In the genomic region with DNA sequence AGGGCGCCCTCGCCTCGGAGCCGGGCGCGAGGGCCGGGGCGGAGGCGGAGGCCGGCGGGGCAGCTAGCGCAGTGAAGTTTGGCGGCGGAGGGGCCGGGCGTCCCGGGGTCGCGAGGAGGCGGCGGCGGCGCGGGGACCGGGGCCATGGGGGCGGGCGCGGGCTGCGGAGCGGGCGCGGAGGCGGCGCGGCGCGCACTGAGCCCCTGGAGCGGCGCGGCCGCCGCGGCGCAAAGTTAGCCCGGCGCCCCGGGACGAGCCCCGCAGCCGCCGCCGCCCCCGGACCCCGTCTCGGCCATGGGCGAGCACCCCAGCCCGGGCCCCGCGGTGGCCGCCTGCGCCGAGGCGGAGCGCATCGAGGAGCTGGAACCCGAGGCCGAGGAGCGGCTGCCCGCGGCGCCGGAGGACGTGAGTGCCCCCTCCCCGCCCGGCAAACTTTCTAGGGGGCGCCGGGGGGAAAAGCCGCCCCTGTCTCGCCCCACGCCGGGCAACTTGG, we compare ENCODE assay signal across 1 cellular context.
TF ChIP-seq lines count a peak whose summit lies in the region.

No MANE protein-coding gene starts in this region.

TF ChIP-seq in GM12878, 131 proteins besides CTCF, POLR2A, EP300 and RAD21 (continued from another document):
- TF ChIP-seq, protein P1, sequence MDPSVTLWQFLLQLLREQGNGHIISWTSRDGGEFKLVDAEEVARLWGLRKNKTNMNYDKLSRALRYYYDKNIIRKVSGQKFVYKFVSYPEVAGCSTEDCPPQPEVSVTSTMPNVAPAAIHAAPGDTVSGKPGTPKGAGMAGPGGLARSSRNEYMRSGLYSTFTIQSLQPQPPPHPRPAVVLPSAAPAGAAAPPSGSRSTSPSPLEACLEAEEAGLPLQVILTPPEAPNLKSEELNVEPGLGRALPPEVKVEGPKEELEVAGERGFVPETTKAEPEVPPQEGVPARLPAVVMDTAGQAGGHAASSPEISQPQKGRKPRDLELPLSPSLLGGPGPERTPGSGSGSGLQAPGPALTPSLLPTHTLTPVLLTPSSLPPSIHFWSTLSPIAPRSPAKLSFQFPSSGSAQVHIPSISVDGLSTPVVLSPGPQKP (IDR thresholded peaks at IDR 0.05; ENCODE audit: low read depth, low read length): no peak
- TF ChIP-seq ESRRA (IDR thresholded peaks at IDR 0.05; ENCODE audit: low read length) (no peak), RFX5 (IDR thresholded peaks at IDR 0.05; ENCODE audit: low read depth, low read length) (no peak), GATAD2B (conservative IDR thresholded peaks at IDR 0.05; ENCODE audit: low read depth) (peak; percentile 34; the same call in 1 of the 2 replicates)
